16 cellular contexts compared by ENCODE assay signal in genomic region chr3:33315826-33316225, GRCh38. TPM values are rescaled to one million over a fixed set of nuclear protein-coding genes. Genes with fewer than 3 reads are reported as not detected.
DNase-seq lines count a peak whose midpoint lies in the region; ATAC-seq, FAIRE-seq and TF ChIP-seq lines count a peak whose summit lies in the region.
"Had no signal": no experiment of that assay in that cellular context is flagged by ENCODE, and none has a peak within 500 bp of the region (broad histone marks: within the 10 kb centered on the region; RNA-seq: fewer than 3 reads in every experiment).

No MANE protein-coding gene starts in this region.

- peaks cover 3% of the 10 kb centered on the region for H3K4me1 ChIP-seq in adipocyte (ENCODE audit: control insufficient read depth, insufficient read depth, low read length)

- H3K9me3 ChIP-seq in adipocyte (ENCODE audit: control insufficient read depth, low read length) = peaks cover 5% of the 10 kb centered on the region
- H3K9me3 ChIP-seq: HAP-1, neutrophil had no signal

- H3K9ac ChIP-seq in adipocyte (ENCODE audit: low read length) = no peak overlapping the region

- ATAC-seq in HG03139 (IDR thresholded peaks at IDR 0.05; ENCODE audit: unreplicated experiment) (no peak), GM21528 (IDR thresholded peaks at IDR 0.05; ENCODE audit: low FRiP score, unreplicated experiment) (no peak), GM18870 (IDR thresholded peaks at IDR 0.05; ENCODE audit: unreplicated experiment) (no peak)
- ATAC-seq: stimulated activated naive CD8-positive, alpha-beta T cell treated with anti-CD3 and anti-CD28 coated beads, Interleukin-15, amount 100 ng/mL, for 72 hours had no signal

- TF ChIP-seq CTCF in fibroblast of the aortic adventitia (IDR thresholded peaks at IDR 0.05; ENCODE audit: insufficient read depth, low read length) = no peak

- H3K4me3 ChIP-seq in adipocyte (ENCODE audit: low read length) = no peak overlapping the region
- H3K4me3 ChIP-seq in fibroblast of the aortic adventitia (ENCODE audit: low read depth, low read length) = no peak overlapping the region
- H3K4me3 ChIP-seq: HAP-1 had no signal

- DNase-seq in HPDE6-E6E7 (ENCODE audit: extremely low spot score) = peak; percentile 10
- DNase-seq in adipocyte (ENCODE audit: low read depth) = peak; percentile 49
- peak; percentile 71 for DNase-seq in fibroblast of the aortic adventitia (ENCODE audit: low read depth)
- DNase-seq in urothelium cell line (ENCODE audit: low spot score) = peak; percentile 32
- DNase-seq: activated CD8-positive, alpha-beta memory T cell treated with anti-CD3 and anti-CD28 coated beads for 24 hours; CD8-positive, alpha-beta memory T cell; erythroblast; mesendoderm; NK-92 treated with Interleukin-12 subunit alpha and Interleukin-12 subunit beta, amount 100 ng/mL, for 24 hours; stimulated activated naive CD8-positive, alpha-beta T cell treated with anti-CD3 and anti-CD28 coated beads, Interleukin-15, amount 100 ng/mL, for 72 hours had no signal

- H3K36me3 ChIP-seq in adipocyte (ENCODE audit: control insufficient read depth, insufficient read depth, low read length, severe bottlenecking) = no peaks in the 10 kb centered on the region
- H3K36me3 ChIP-seq: HAP-1, neutrophil had no signal

- no peaks in the 10 kb centered on the region for H3K27me3 ChIP-seq in adipocyte (replicated peaks; ENCODE audit: control insufficient read depth, insufficient read depth, low read length)
- H3K27me3 ChIP-seq: neutrophil had no signal

- no peak for FAIRE-seq in urothelium cell line (lab: Jason Lieb, UNC)

RNA-seq across cellular contexts. Expression of gene FBXL2, which starts 38.6 kb away (rescaled TPM):
- 5.1 and 9.7 TPM in 2 replicates for total RNA-seq in fibroblast of the aortic adventitia (ENCODE audit: low replicate concordance)
- total RNA-seq: CD8-positive, alpha-beta memory T cell; HT-29 had no signal

Comparison
In these comparisons a context has a peak if more than half of its experiments do, and no peak if none do; other contexts are left out.
1. DNase-seq: peak in every context shown above with its lines; median percentile 71 in fibroblast of the aortic adventitia; 49 in adipocyte; 32 in urothelium cell line; 10 in HPDE6-E6E7.